In genomic region chr5:172005708-172006377, GRCh38 we compare ENCODE assay signal across 2 cellular contexts.
TF ChIP-seq lines count a peak whose summit lies in the region.

No MANE protein-coding gene starts in this region.

TF ChIP-seq in IMR-90, 13 proteins besides CTCF, POLR2A, EP300 and RAD21:
- TF ChIP-seq MAFK (IDR thresholded peaks at IDR 0.05; ENCODE audit: low read depth, low read length) = no peak
- TF ChIP-seq CEBPB (IDR thresholded peaks at IDR 0.05; ENCODE audit: low read depth, low read length) = no peak
- TF ChIP-seq NFE2L2 (IDR thresholded peaks at IDR 0.05; ENCODE audit: low read depth, low read length) = no peak
- TF ChIP-seq USF2 (IDR thresholded peaks at IDR 0.05; ENCODE audit: low read depth, low read length) = no peak
- no peak for TF ChIP-seq ELK1 (IDR thresholded peaks at IDR 0.05; ENCODE audit: borderline replicate concordance, low read depth, low read length)
- TF ChIP-seq BHLHE40 (IDR thresholded peaks at IDR 0.05; ENCODE audit: low read depth, low read length) = no peak
- no peak for TF ChIP-seq CHD1 (IDR thresholded peaks at IDR 0.05; ENCODE audit: low read depth, low read length)
- no peak for TF ChIP-seq RCOR1 (IDR thresholded peaks at IDR 0.05; ENCODE audit: insufficient replicate concordance, low read length)
- no peak for TF ChIP-seq FOS (IDR thresholded peaks at IDR 0.05; ENCODE audit: low read depth, low read length)
- TF ChIP-seq MAZ (IDR thresholded peaks at IDR 0.05; ENCODE audit: borderline replicate concordance, low read depth, low read length) = no peak
- no peak for TF ChIP-seq RFX5 (IDR thresholded peaks at IDR 0.05; ENCODE audit: low read depth, low read length)
- TF ChIP-seq MXI1 (IDR thresholded peaks at IDR 0.05; ENCODE audit: borderline replicate concordance, low read depth, low read length) = no peak
- no peak for TF ChIP-seq SMC3 (IDR thresholded peaks at IDR 0.05; ENCODE audit: low read depth, low read length)

TF ChIP-seq in endothelial cell of umbilical vein, 7 proteins besides CTCF, POLR2A, EP300 and RAD21:
- TF ChIP-seq JUN (IDR thresholded peaks at IDR 0.05; ENCODE audit: borderline replicate concordance, insufficient read depth, insufficient read length, low read depth) (no peak), POLR2AphosphoS5 (IDR thresholded peaks at IDR 0.05; ENCODE audit: insufficient read depth, low read depth, low read length) (no peak), EZH2 (IDR thresholded peaks at IDR 0.05; ENCODE audit: borderline replicate concordance, low read depth, low read length, severe bottlenecking) (no peak), MYC (IDR thresholded peaks at IDR 0.05; ENCODE audit: low read depth, low read length) (no peak), MAX (IDR thresholded peaks at IDR 0.05; ENCODE audit: insufficient read depth, insufficient read length) (no peak), GATA2 (IDR thresholded peaks at IDR 0.05; ENCODE audit: insufficient read depth, insufficient read length, low read depth, low read length) (no peak), FOS (IDR thresholded peaks at IDR 0.05; ENCODE audit: borderline replicate concordance, insufficient read depth, low read length) (no peak)
